ENCODE assay signal across 8 cellular contexts in the genomic region with DNA sequence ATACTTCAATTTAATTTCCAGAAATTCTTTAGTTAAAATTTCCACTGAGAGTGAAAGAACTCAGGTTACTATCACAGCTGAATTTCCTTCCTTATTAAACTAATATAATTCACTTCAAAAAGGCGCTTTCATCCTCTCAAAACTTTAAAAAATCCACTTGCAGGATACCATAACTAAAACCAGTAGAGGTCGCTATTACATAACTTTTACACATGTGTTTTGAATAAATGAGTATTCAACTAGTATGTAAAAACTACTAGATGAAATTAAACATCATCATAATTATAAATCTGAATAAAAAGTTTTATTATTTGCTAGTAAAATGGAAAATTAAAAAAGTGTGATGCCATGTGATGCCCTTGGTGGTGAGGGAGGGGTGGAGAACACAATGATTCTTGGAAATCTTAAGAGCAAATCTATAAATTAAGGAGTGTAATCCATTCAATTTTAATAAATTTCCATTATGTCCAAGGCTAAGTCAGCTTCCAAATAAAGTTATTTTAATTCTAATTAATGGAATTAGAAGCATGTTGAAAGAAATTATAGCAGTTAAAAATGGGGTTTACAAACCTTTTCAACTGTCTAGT.
A peak's percentile ranks its signal among the peaks of the same experiment; 100 is the strongest.
DNase-seq lines count a peak whose midpoint lies in the region; ATAC-seq and TF ChIP-seq lines count a peak whose summit lies in the region.

No MANE protein-coding gene starts in this region.

- no peak overlapping the region for H2BK12ac ChIP-seq in mesenchymal stem cell (ENCODE audit: low read length in 2 of 2)

- H3K79me1 ChIP-seq in mesenchymal stem cell (replicated peaks; ENCODE audit: low read length, poor library complexity, severe bottlenecking) = peaks cover 6% of the 10 kb centered on the region

- no peak overlapping the region for H2AK5ac ChIP-seq in mesenchymal stem cell (ENCODE audit: low read length, severe bottlenecking)

- no peak overlapping the region for H2BK15ac ChIP-seq in mesenchymal stem cell (ENCODE audit: low read depth, poor library complexity, severe bottlenecking)

- H3K27ac Mint-ChIP-seq in Caco-2 (ENCODE audit: unreplicated experiment) = no peak overlapping the region

- no peak overlapping the region for H3K4me3 Mint-ChIP-seq in Caco-2 (ENCODE audit: unreplicated experiment)

- H3K9me3 Mint-ChIP-seq in Caco-2 (ENCODE audit: unreplicated experiment) = no peaks in the 10 kb centered on the region

- no peak overlapping the region for H2BK120ac ChIP-seq in mesenchymal stem cell (ENCODE audit: low read depth, low read length)

- no peak overlapping the region for H3K4me2 ChIP-seq in mesenchymal stem cell (ENCODE audit: low read length, poor library complexity, severe bottlenecking)

- H3K36me3 ChIP-seq in Caco-2 (ENCODE audit: control insufficient read depth, insufficient read depth, low read length) (no peaks in the 10 kb centered on the region), mesenchymal stem cell (ENCODE audit: control insufficient read depth in 1 of 2, insufficient read depth in 2 of 2, low read depth in 1 of 2, low read length in 2 of 2) (peaks cover 0 to 37% of the 10 kb centered on the region in 2 experiments)

- no peak overlapping the region for H3K23ac ChIP-seq in mesenchymal stem cell (ENCODE audit: low read length in 2 of 2)

- H3K4me1 ChIP-seq in Caco-2 (no peaks in the 10 kb centered on the region), mesenchymal stem cell (ENCODE audit: control insufficient read depth, insufficient read depth, low read depth, low read length) (no peaks in the 10 kb centered on the region)

- intact Hi-C loops in Caco-2 (cut with micrococcal nuclease; ENCODE audit: unreplicated experiment) = loop anchor here (1.0 to 2.0 kb wide), 3 partner anchors 59 to 169 kb away; no protein-coding TSS in a partner anchor

- H3K4ac ChIP-seq in mesenchymal stem cell (ENCODE audit: low read depth in 1 of 2, low read length in 2 of 2) = no peak overlapping the region

- BruUV-seq in Caco-2 (replicated peaks; lab: Mats Ljungman, UMichigan) = no TSS peak

- H3K9ac ChIP-seq in mesenchymal stem cell (ENCODE audit: low read length) = no peak overlapping the region

- ATAC-seq in HG03175 (IDR thresholded peaks at IDR 0.05; ENCODE audit: unreplicated experiment) (peak; percentile 52), HG03196 (IDR thresholded peaks at IDR 0.05; ENCODE audit: unreplicated experiment) (no peak), HG03460 (IDR thresholded peaks at IDR 0.05; ENCODE audit: unreplicated experiment) (no peak)

- no peak overlapping the region for H3K27ac ChIP-seq in mesenchymal stem cell (ENCODE audit: low read length, poor library complexity, severe bottlenecking)

- no peak overlapping the region for H4K8ac ChIP-seq in mesenchymal stem cell (ENCODE audit: low read length)

- peaks cover 21% of the 10 kb centered on the region for H3K36me3 Mint-ChIP-seq in Caco-2 (ENCODE audit: insufficient read depth, unreplicated experiment)

- H2AFZ ChIP-seq in mesenchymal stem cell (ENCODE audit: low read depth, low read length) = no peak overlapping the region

- no peaks in the 10 kb centered on the region for H3K27me3 ChIP-seq in Caco-2 (replicated peaks; ENCODE audit: control insufficient read depth, insufficient read depth, low read length)
- H3K27me3 ChIP-seq in mesenchymal stem cell (ENCODE audit: control insufficient read depth in 1 of 2, insufficient read depth in 1 of 2, low read length in 2 of 2) = no peaks in the 10 kb centered on the region

- H3K4me3 ChIP-seq in Caco-2 (ENCODE audit: low read depth, low read length) (no peak overlapping the region), mesenchymal stem cell (ENCODE audit: insufficient read depth in 1 of 2, low read depth in 1 of 2, low read length in 2 of 2) (no peak overlapping the region)

- DNase-seq in Caco-2 (peak in 1 of 2 experiments; percentile 36), NCI-H748 treated with DMSO at 0.1 percent for 48 hours (lab: John Stamatoyannopoulos, UW) (peak; percentile 26), mesenchymal stem cell (peak; percentile 61)
- peak; percentile 54 for DNase-seq in central memory CD4-positive, alpha-beta T cell
- no peak for DNase-seq in effector CD8-positive, alpha-beta T cell (lab: John Stamatoyannopoulos, UW)

- no peak overlapping the region for H3K18ac ChIP-seq in mesenchymal stem cell (ENCODE audit: low read depth in 1 of 2, low read length in 2 of 2)

- H4K91ac ChIP-seq in mesenchymal stem cell (ENCODE audit: low read length) = no peak overlapping the region

- no peaks in the 10 kb centered on the region for H3K27me3 Mint-ChIP-seq in Caco-2 (ENCODE audit: insufficient read depth, unreplicated experiment)

- CTCF ChIA-PET in Caco-2 (lab: Charles Lee) = interaction anchor here (2.4 kb wide), 1 partner anchor 168 kb away, joined by 11 read pairs; no protein-coding TSS in a partner anchor

- TF ChIP-seq CTCF in Caco-2 (IDR thresholded peaks at IDR 0.05; ENCODE audit: insufficient read depth in 1 of 2, low read depth in 1 of 2, low read length in 1 of 2, severe bottlenecking in 1 of 2, unreplicated experiment in 1 of 2) = peak; percentile 52 to 53

- H3K14ac ChIP-seq in mesenchymal stem cell (ENCODE audit: low read length in 2 of 2) = no peak overlapping the region

- H3K4me1 Mint-ChIP-seq in Caco-2 (ENCODE audit: low read depth, unreplicated experiment) = peaks cover 6% of the 10 kb centered on the region

- WGBS in mesenchymal stem cell = no CpG with 5 or more reads among the region's 2 CpGs

- POLR2A ChIA-PET in Caco-2 (lab: Charles Lee) = no interaction called here

- no peaks in the 10 kb centered on the region for H3K9me3 ChIP-seq in Caco-2
- no peaks in the 10 kb centered on the region for H3K9me3 ChIP-seq in mesenchymal stem cell (ENCODE audit: control insufficient read depth, low read length)

- no peak overlapping the region for H2BK5ac ChIP-seq in mesenchymal stem cell (ENCODE audit: low read depth, low read length, poor library complexity, severe bottlenecking)
